33 cellular contexts compared by ENCODE assay signal in the genomic region with DNA sequence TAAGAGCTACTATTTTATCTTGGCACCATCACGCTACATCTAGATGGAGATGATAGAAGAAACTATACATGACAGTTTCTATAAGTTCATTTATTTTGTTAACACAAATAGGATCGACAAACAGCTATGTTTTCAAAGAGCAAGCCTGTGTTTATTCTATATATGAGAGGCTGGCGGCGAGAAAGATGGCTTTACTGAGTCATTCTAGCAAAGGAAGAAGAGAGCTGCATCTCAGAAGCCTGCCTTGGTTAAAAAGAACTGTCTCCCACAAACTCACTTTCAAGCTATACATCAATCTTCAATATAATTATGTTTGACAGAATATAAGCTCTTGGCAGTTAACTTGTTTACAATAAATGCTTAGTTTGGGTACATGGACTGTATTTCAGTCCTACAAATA.
"Had no signal": no experiment of that assay in that cellular context is flagged by ENCODE, and none has a peak within 500 bp of the region (broad histone marks: within the 10 kb centered on the region; RNA-seq: fewer than 3 reads in every experiment).

No MANE protein-coding gene starts in this region.

- H3K27ac Mint-ChIP-seq: activated B cell treated with CpG ODN at 0.5 μM for 24 hours; activated CD4-positive, alpha-beta memory T cell treated with anti-CD3 and anti-CD28 coated beads for 36 hours; activated CD8-positive, alpha-beta memory T cell treated with anti-CD3 and anti-CD28 coated beads, Interleukin-2, amount 10 ng/mL, durations not matched to agents 7 days and 5 days; activated naive CD4-positive, alpha-beta T cell treated with anti-CD3 and anti-CD28 coated beads, Interleukin-2, amount 50 U/mL, for 24 hours; activated naive CD8-positive, alpha-beta T cell treated with anti-CD3 and anti-CD28 coated beads, Interleukin-2, amount 10 ng/mL, durations not matched to agents 7 days and 5 days; activated T-cell treated with anti-CD3 and anti-CD28 coated beads, Interleukin-2, amount 50 U/mL, for 72 hours; activated T-helper 17 cell treated with anti-CD3 and anti-CD28 coated beads, Interleukin-2, amount 50 U/mL, for 72 hours; T-helper 1 cell treated with Interleukin-12 subunit alpha and Interleukin-12 subunit beta and Interleukin-4 antibody, amounts not matched to agents 30 μg/mL and 1 μg/mL, for 36 hours; T-helper 2 cell treated with Interferon-gamma antibody and Interleukin-4, amounts not matched to agents 5 μg/mL and 100 μg/mL, for 36 hours had no signal

- DNase-seq: activated B cell treated with CpG ODN at 0.5 μM for 24 hours; activated CD4-positive, alpha-beta memory T cell treated with anti-CD3 and anti-CD28 coated beads for 36 hours; activated CD4-positive, alpha-beta T cell treated with anti-CD3 and anti-CD28 coated beads for 4 hours; activated CD4-positive, alpha-beta T cell treated with anti-CD3 and anti-CD28 coated beads, Interleukin-2, amount 50 U/mL, for 1 hour; activated CD4-positive, CD25-positive, alpha-beta regulatory T cell treated with anti-CD3 and anti-CD28 coated beads, Interleukin-2, amount 50 U/mL, for 72 hours; activated CD8-positive, alpha-beta memory T cell treated with anti-CD3 and anti-CD28 coated beads for 24 hours; activated CD8-positive, alpha-beta memory T cell treated with anti-CD3 and anti-CD28 coated beads, Interleukin-2, amount 10 ng/mL, durations not matched to agents 7 days and 5 days; activated CD8-positive, alpha-beta memory T cell treated with anti-CD3 and anti-CD28 coated beads, Interleukin-2, amount 50 U/mL, for 48 hours; activated gamma-delta T cell; activated naive CD4-positive, alpha-beta T cell treated with Interleukin-2 at 50 U/mL for 16 hours; activated naive CD8-positive, alpha-beta T cell treated with anti-CD3 and anti-CD28 coated beads, Interleukin-2, amount 10 ng/mL, durations not matched to agents 7 days and 5 days; activated T-cell treated with anti-CD3 and anti-CD28 coated beads, Interleukin-2, amount 50 U/mL, for 72 hours; amygdala; NCI-H1105; NCI-H1417 treated with DMSO at 0.1 percent for 48 hours; NCI-H187 treated with DMSO at 0.1 percent for 48 hours; NCI-H2081 treated with DMSO at 0.1 percent for 48 hours; NCI-H2171; NCI-H510A; NCI-H526; NCI-H748 treated with DMSO at 0.1 percent for 48 hours; NK-92 treated with Interleukin-12 subunit alpha and Interleukin-12 subunit beta, amount 100 ng/mL, for 24 hours; OCI-M1; SHP77; SJCRH30 had no signal

- H3K4me3 ChIP-seq: ascending aorta, cardiac muscle cell, SJCRH30, SK-N-MC had no signal

- H3K36me3 ChIP-seq: ascending aorta, cardiac muscle cell, SJCRH30 had no signal

- H3K27me3 ChIP-seq: ascending aorta, cardiac muscle cell, SJCRH30 had no signal

- H3K9me3 ChIP-seq: ascending aorta, SJCRH30 had no signal

- H3K9me3 Mint-ChIP-seq: activated B cell treated with CpG ODN at 0.5 μM for 24 hours; activated CD4-positive, alpha-beta memory T cell treated with anti-CD3 and anti-CD28 coated beads for 36 hours; activated naive CD4-positive, alpha-beta T cell treated with anti-CD3 and anti-CD28 coated beads, Interleukin-2, amount 50 U/mL, for 24 hours; activated naive CD8-positive, alpha-beta T cell treated with anti-CD3 and anti-CD28 coated beads, Interleukin-2, amount 10 ng/mL, durations not matched to agents 7 days and 5 days; activated T-cell treated with anti-CD3 and anti-CD28 coated beads, Interleukin-2, amount 50 U/mL, for 72 hours; activated T-helper 17 cell treated with anti-CD3 and anti-CD28 coated beads, Interleukin-2, amount 50 U/mL, for 72 hours; central memory CD8-positive, alpha-beta T cell; T-helper 1 cell treated with Interleukin-12 subunit alpha and Interleukin-12 subunit beta and Interleukin-4 antibody, amounts not matched to agents 30 μg/mL and 1 μg/mL, for 36 hours; T-helper 2 cell treated with Interferon-gamma antibody and Interleukin-4, amounts not matched to agents 5 μg/mL and 100 μg/mL, for 36 hours had no signal

- H3K36me3 Mint-ChIP-seq: activated CD4-positive, alpha-beta memory T cell treated with anti-CD3 and anti-CD28 coated beads for 36 hours; activated CD8-positive, alpha-beta memory T cell treated with anti-CD3 and anti-CD28 coated beads, Interleukin-2, amount 10 ng/mL, durations not matched to agents 7 days and 5 days; activated naive CD4-positive, alpha-beta T cell treated with anti-CD3 and anti-CD28 coated beads, Interleukin-2, amount 50 U/mL, for 24 hours; activated naive CD8-positive, alpha-beta T cell treated with anti-CD3 and anti-CD28 coated beads, Interleukin-2, amount 10 ng/mL, durations not matched to agents 7 days and 5 days had no signal

- H3K27ac ChIP-seq: ascending aorta, cardiac muscle cell, SJCRH30, SK-N-MC had no signal

- H3K4me1 ChIP-seq: ascending aorta, SJCRH30 had no signal

- ATAC-seq: activated CD8-positive, alpha-beta memory T cell treated with anti-CD3 and anti-CD28 coated beads, Interleukin-2, amount 10 ng/mL, durations not matched to agents 7 days and 5 days; activated T-cell treated with anti-CD3 and anti-CD28 coated beads, Interleukin-2, amount 50 U/mL, for 72 hours; activated T-helper 17 cell treated with anti-CD3 and anti-CD28 coated beads, Interleukin-2, amount 50 U/mL, for 72 hours had no signal

- H3K4me3 Mint-ChIP-seq: activated B cell treated with CpG ODN at 0.5 μM for 24 hours; activated CD4-positive, alpha-beta memory T cell treated with anti-CD3 and anti-CD28 coated beads for 36 hours; activated CD8-positive, alpha-beta memory T cell treated with anti-CD3 and anti-CD28 coated beads, Interleukin-2, amount 10 ng/mL, durations not matched to agents 7 days and 5 days; activated naive CD4-positive, alpha-beta T cell treated with anti-CD3 and anti-CD28 coated beads, Interleukin-2, amount 50 U/mL, for 24 hours; activated naive CD8-positive, alpha-beta T cell treated with anti-CD3 and anti-CD28 coated beads, Interleukin-2, amount 10 ng/mL, durations not matched to agents 7 days and 5 days; activated T-cell treated with anti-CD3 and anti-CD28 coated beads, Interleukin-2, amount 50 U/mL, for 72 hours; activated T-helper 17 cell treated with anti-CD3 and anti-CD28 coated beads, Interleukin-2, amount 50 U/mL, for 72 hours; central memory CD8-positive, alpha-beta T cell; T-helper 1 cell treated with Interleukin-12 subunit alpha and Interleukin-12 subunit beta and Interleukin-4 antibody, amounts not matched to agents 30 μg/mL and 1 μg/mL, for 36 hours; T-helper 2 cell treated with Interferon-gamma antibody and Interleukin-4, amounts not matched to agents 5 μg/mL and 100 μg/mL, for 36 hours had no signal

- H3K4me1 Mint-ChIP-seq: activated B cell treated with CpG ODN at 0.5 μM for 24 hours; activated CD8-positive, alpha-beta memory T cell treated with anti-CD3 and anti-CD28 coated beads, Interleukin-2, amount 10 ng/mL, durations not matched to agents 7 days and 5 days; activated naive CD4-positive, alpha-beta T cell treated with anti-CD3 and anti-CD28 coated beads, Interleukin-2, amount 50 U/mL, for 24 hours; activated naive CD8-positive, alpha-beta T cell treated with anti-CD3 and anti-CD28 coated beads, Interleukin-2, amount 10 ng/mL, durations not matched to agents 7 days and 5 days; activated T-helper 17 cell treated with anti-CD3 and anti-CD28 coated beads, Interleukin-2, amount 50 U/mL, for 72 hours; central memory CD8-positive, alpha-beta T cell had no signal
